Comparison of ENCODE assay signal across 8 cellular contexts in genomic region chr1:236142358-236143103, GRCh38. TPM values are rescaled to one million over a fixed set of nuclear protein-coding genes. Genes with fewer than 3 reads are reported as not detected.
DNase-seq lines count a peak whose midpoint lies in the region; ATAC-seq lines count a peak whose summit lies in the region.

GPR137B (plus strand) TSS chr1:236142539; CDS start chr1:236142623, 84 bp downstream.

- 1% methylated on average over 60 to 84 of the region's 89 CpGs for WGBS in esophagus, 2 donors

- no peaks in the 10 kb centered on the region for H3K9me3 Mint-ChIP-seq in stimulated activated naive B cell treated with anti-CD40 and anti-IgM and Interleukin-4, amounts not matched to agents 10 μg/mL and 1 μg/mL and 100 μg/mL, for 72 hours

- no peaks in the 10 kb centered on the region for H3K36me3 ChIP-seq in esophagus (ENCODE audit: control insufficient read depth in 2 of 2, insufficient read depth in 2 of 2, low read length in 1 of 2)
- no peaks in the 10 kb centered on the region for H3K36me3 ChIP-seq in muscle layer of colon (ENCODE audit: insufficient read depth, low read length)

- H3K27me3 ChIP-seq in esophagus (ENCODE audit: control insufficient read depth in 1 of 2, insufficient read depth in 2 of 2, low read length in 2 of 2) (no peaks in the 10 kb centered on the region), muscle layer of colon (ENCODE audit: control insufficient read depth in 1 of 2, insufficient read depth in 2 of 2, low read length in 2 of 2) (no peaks in the 10 kb centered on the region)

- peak within 1 kb of the TSS; percentile 30 for H3K9ac ChIP-seq in muscle layer of colon (ENCODE audit: low read length)

- in situ Hi-C loops in ACHN (cut with HindIII; ENCODE audit: low pct_ligation_motif_present, low pct_unique_long_range_greater_than_20kb, low sequenced_read_pairs), result loop anchor here (25.0 kb wide), 1 partner anchor 345 kb away; no protein-coding TSS in a partner anchor

- peaks cover 33 to 46% of the 10 kb centered on the region in 2 donors for H3K36me3 Mint-ChIP-seq in stimulated activated naive B cell treated with anti-CD40 and anti-IgM and Interleukin-4, amounts not matched to agents 10 μg/mL and 1 μg/mL and 100 μg/mL, for 72 hours

- H3K9me3 ChIP-seq in esophagus (ENCODE audit: control insufficient read depth in 2 of 2, insufficient read depth in 1 of 2, low read depth in 1 of 2, low read length in 1 of 2), result no peaks in the 10 kb centered on the region
- H3K9me3 ChIP-seq in muscle layer of colon (ENCODE audit: low read length), result no peaks in the 10 kb centered on the region

- H3K27ac ChIP-seq in esophagus (ENCODE audit: low read depth in 2 of 2, low read length in 1 of 2) (peak within 1 kb of the TSS in 1 of 2 donors; percentile 75), muscle layer of colon (ENCODE audit: low read depth, low read length) (peak within 1 kb of the TSS; percentile 74)

- DNase-seq in ACHN (peak; percentile 61), NOMO-1 treated with DMSO at 0.1 percent for 48 hours (lab: John Stamatoyannopoulos, UW; ENCODE audit: unreplicated experiment) (peak; percentile 75), activated T-cell treated with anti-CD3 and anti-CD28 coated beads for 4 hours (peak; percentile 47)
- DNase-seq in stimulated activated naive B cell treated with anti-CD40 and anti-IgM and Interleukin-4, amounts not matched to agents 10 μg/mL and 1 μg/mL and 100 μg/mL, for 72 hours, result peak; percentile 52

- ATAC-seq in GM18520 (IDR thresholded peaks at IDR 0.05; ENCODE audit: unreplicated experiment) (peak; percentile 36), HG03039 (IDR thresholded peaks at IDR 0.05; ENCODE audit: unreplicated experiment) (peak; percentile 56)
- ATAC-seq in stimulated activated naive B cell treated with anti-CD40 and anti-IgM and Interleukin-4, amounts not matched to agents 10 μg/mL and 1 μg/mL and 100 μg/mL, for 72 hours (replicated peaks), result peak; percentile 81 to 84

- H3K27ac Mint-ChIP-seq in stimulated activated naive B cell treated with anti-CD40 and anti-IgM and Interleukin-4, amounts not matched to agents 10 μg/mL and 1 μg/mL and 100 μg/mL, for 72 hours, result peak within 1 kb of the TSS; percentile 95

- H3K27me3 Mint-ChIP-seq in stimulated activated naive B cell treated with anti-CD40 and anti-IgM and Interleukin-4, amounts not matched to agents 10 μg/mL and 1 μg/mL and 100 μg/mL, for 72 hours, result peaks cover 42 to 59% of the 10 kb centered on the region in 2 donors

- H3K4me3 ChIP-seq in esophagus (ENCODE audit: low read depth in 1 of 2, low read length in 2 of 2) (peak within 1 kb of the TSS; percentile 86 to 91), muscle layer of colon (ENCODE audit: low read depth in 1 of 2, low read length in 2 of 2) (peak within 1 kb of the TSS; percentile 66 to 99)

- H3K4me1 ChIP-seq in esophagus (ENCODE audit: control insufficient read depth in 2 of 2, insufficient read depth in 2 of 2, low read length in 1 of 2) (peaks cover 9 to 14% of the 10 kb centered on the region in 2 donors), muscle layer of colon (ENCODE audit: insufficient read depth, low read length) (peaks cover 9% of the 10 kb centered on the region)

- peaks cover 28 to 51% of the 10 kb centered on the region in 2 donors for H3K4me1 Mint-ChIP-seq in stimulated activated naive B cell treated with anti-CD40 and anti-IgM and Interleukin-4, amounts not matched to agents 10 μg/mL and 1 μg/mL and 100 μg/mL, for 72 hours

- peak within 1 kb of the TSS; percentile 90 to 96 for H3K4me3 Mint-ChIP-seq in stimulated activated naive B cell treated with anti-CD40 and anti-IgM and Interleukin-4, amounts not matched to agents 10 μg/mL and 1 μg/mL and 100 μg/mL, for 72 hours

RNA-seq across cellular contexts. Expression of gene GPR137B, which starts in this region (rescaled TPM):
- polyA plus RNA-seq in esophagus, result 1 to 10 TPM; 2.1 to 2.8 TPM
